8 cellular contexts compared by ENCODE assay signal in the genomic region with DNA sequence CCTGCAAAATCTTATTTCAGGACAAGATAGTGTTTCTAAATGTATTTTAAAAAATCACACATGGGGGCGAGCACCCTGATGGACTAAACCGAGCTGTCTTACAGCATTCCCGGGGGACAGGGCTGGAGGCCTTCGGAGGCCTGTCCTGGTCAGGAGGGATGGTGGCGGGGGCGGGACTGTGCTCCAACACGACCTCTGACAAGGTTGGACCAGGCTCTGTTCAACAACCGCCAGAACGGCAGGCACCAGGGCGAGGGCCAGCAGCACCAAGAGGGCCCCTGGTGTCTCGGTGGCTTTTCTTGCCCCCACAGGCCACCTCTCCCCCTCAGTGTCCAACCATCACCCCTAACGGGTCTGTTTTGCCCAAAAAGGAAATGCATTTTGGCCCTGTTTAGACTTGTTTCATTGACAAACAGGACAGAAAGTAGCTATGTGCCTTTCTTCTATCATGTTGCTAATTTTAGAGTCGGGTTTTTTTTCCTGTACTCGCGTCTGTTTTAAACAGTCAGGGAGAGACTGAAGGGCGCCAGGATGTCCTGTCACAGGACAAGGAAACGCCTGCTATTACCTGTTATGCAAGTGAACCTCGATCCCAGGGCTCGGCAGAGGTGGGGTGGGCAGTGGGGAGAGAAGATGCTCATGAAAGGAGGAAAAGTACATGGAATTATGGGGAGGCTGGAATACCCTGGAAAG. TPM values are rescaled to one million over a fixed set of nuclear protein-coding genes. Genes with fewer than 3 reads are reported as not detected.
DNase-seq lines count a peak whose midpoint lies in the region; ATAC-seq and TF ChIP-seq lines count a peak whose summit lies in the region.

No MANE protein-coding gene starts in this region.

- H3K27ac Mint-ChIP-seq in activated naive CD4-positive, alpha-beta T cell treated with anti-CD3 and anti-CD28 coated beads, Interleukin-2, amount 50 U/mL, for 24 hours = peak overlapping the region; percentile 98
- H3K27ac Mint-ChIP-seq in naive B cell = peak overlapping the region in 2 of 6 donors; percentile 39 to 76

- H3K4me1 Mint-ChIP-seq in activated naive CD4-positive, alpha-beta T cell treated with anti-CD3 and anti-CD28 coated beads, Interleukin-2, amount 50 U/mL, for 24 hours = peaks cover 83% of the 10 kb centered on the region
- peaks cover 11 to 49% (median 33%) of the 10 kb centered on the region in 3 donors for H3K4me1 Mint-ChIP-seq in naive B cell

- no peak for TF ChIP-seq CTCF in esophagus squamous epithelium (IDR thresholded peaks at IDR 0.05)
- TF ChIP-seq CTCF in uterus (IDR thresholded peaks at IDR 0.05) = no peak

- H3K4me1 ChIP-seq in esophagus squamous epithelium (peaks cover 14 to 98% (median 67%) of the 10 kb centered on the region in 3 donors), uterus (peaks cover 0 to 28% of the 10 kb centered on the region in 2 donors)

- ATAC-seq in naive B cell (ENCODE audit: low read depth in 2 of 2) = no peak
- no peak for ATAC-seq in GM21367 (IDR thresholded peaks at IDR 0.05; ENCODE audit: unreplicated experiment)
- ATAC-seq in HG03469 (IDR thresholded peaks at IDR 0.05; ENCODE audit: unreplicated experiment) = no peak

- H3K36me3 Mint-ChIP-seq in activated naive CD4-positive, alpha-beta T cell treated with anti-CD3 and anti-CD28 coated beads, Interleukin-2, amount 50 U/mL, for 24 hours = peaks cover 3% of the 10 kb centered on the region
- H3K36me3 Mint-ChIP-seq in naive B cell = no peaks in the 10 kb centered on the region

- DNase-seq in activated naive CD4-positive, alpha-beta T cell treated with anti-CD3 and anti-CD28 coated beads, Interleukin-2, amount 50 U/mL, for 16 hours = no peak
- DNase-seq in esophagus squamous epithelium (lab: John Stamatoyannopoulos, UW) = no peak
- DNase-seq in naive B cell = no peak
- peak in 1 of 2 donors; percentile 67 for DNase-seq in uterus
- DNase-seq in NCI-H1048 (lab: John Stamatoyannopoulos, UW) = no peak

- no peaks in the 10 kb centered on the region for H3K27me3 Mint-ChIP-seq in activated naive CD4-positive, alpha-beta T cell treated with anti-CD3 and anti-CD28 coated beads, Interleukin-2, amount 50 U/mL, for 24 hours
- no peaks in the 10 kb centered on the region for H3K27me3 Mint-ChIP-seq in naive B cell

- no peaks in the 10 kb centered on the region for H3K27me3 ChIP-seq in esophagus squamous epithelium
- H3K27me3 ChIP-seq in uterus = no peaks in the 10 kb centered on the region

- H3K27ac ChIP-seq in esophagus squamous epithelium (peak overlapping the region; percentile 69 to 91 (median 84)), uterus (peak overlapping the region; percentile 73 to 77)

- intact Hi-C loops in esophagus squamous epithelium (cut with DNase I) = no loop called here
- intact Hi-C loops in uterus (cut with DNase I; ENCODE audit: low total_unique reads) = no loop called here

- H3K36me3 ChIP-seq in esophagus squamous epithelium (peaks cover 0 to 56% (median 0%) of the 10 kb centered on the region in 3 donors), uterus (no peaks in the 10 kb centered on the region)

- WGBS in esophagus squamous epithelium, 2 donors = 12 to 15% methylated on average over 8 to 10 of the region's 19 CpGs

- H3K9me3 Mint-ChIP-seq in activated naive CD4-positive, alpha-beta T cell treated with anti-CD3 and anti-CD28 coated beads, Interleukin-2, amount 50 U/mL, for 24 hours = no peaks in the 10 kb centered on the region
- no peaks in the 10 kb centered on the region for H3K9me3 Mint-ChIP-seq in naive B cell

- H3K4me3 Mint-ChIP-seq in activated naive CD4-positive, alpha-beta T cell treated with anti-CD3 and anti-CD28 coated beads, Interleukin-2, amount 50 U/mL, for 24 hours = peak overlapping the region; percentile 56
- H3K4me3 Mint-ChIP-seq in naive B cell = peak overlapping the region in 5 of 8 donors; percentile 15 to 75 (median 53)

- H3K4me3 ChIP-seq in esophagus squamous epithelium = peak overlapping the region in 3 of 4 donors; percentile 3 to 50 (median 3)
- H3K4me3 ChIP-seq in uterus = no peak overlapping the region

- H3K9me3 ChIP-seq in esophagus squamous epithelium = no peaks in the 10 kb centered on the region
- no peaks in the 10 kb centered on the region for H3K9me3 ChIP-seq in uterus

- TF ChIP-seq POLR2A in esophagus squamous epithelium (IDR thresholded peaks at IDR 0.05) (peak in 1 of 4 donors; percentile 4), uterus (IDR thresholded peaks at IDR 0.05) (no peak)

RNA-seq across cellular contexts. Expression of gene TMEM204, which starts 11.7 kb away (rescaled TPM):
- 10 to 100 TPM in 1 of 4 donors, 1 to 10 TPM in 3; 4.3 to 32.4 (median 7.9) TPM for total RNA-seq in esophagus squamous epithelium
- polyA plus RNA-seq in naive B cell (ENCODE audit: low read depth in 6 of 6) = 10 to 100 TPM in 2 of 6 donors, 1 to 10 TPM in 4; 5.2 to 23.9 (median 6.6) TPM
- total RNA-seq in uterus = 10 to 100 TPM; 24.8 to 45.3 (median 39.3) TPM

RNA-seq across cellular contexts. Expression of gene TELO2, which starts 52.0 kb away (rescaled TPM):
- total RNA-seq in esophagus squamous epithelium (10 to 100 TPM; 17.0 to 29.3 (median 21.4) TPM), uterus (10 to 100 TPM in 3 of 4 donors, 1 to 10 TPM in 1; 4.9 to 59.1 (median 39.0) TPM)
- 10 to 100 TPM; 17.3 to 37.1 (median 26.3) TPM for polyA plus RNA-seq in naive B cell (ENCODE audit: low read depth in 6 of 6)

RNA-seq across cellular contexts. Expression of gene PTX4, which starts 56.4 kb away (rescaled TPM):
- total RNA-seq in esophagus squamous epithelium = not detected
- not detected for polyA plus RNA-seq in naive B cell (ENCODE audit: low read depth in 6 of 6)
- under 1 TPM in 2 of 4 donors, not detected in 2; 0.28 to 0.52 TPM for total RNA-seq in uterus

Comparison
In these comparisons a context has a peak if more than half of its experiments do, and no peak if none do; other contexts are left out.
1. H3K4me3 ChIP-seq: peak in esophagus squamous epithelium (3 of 4); none in uterus (0 of 2).